In genomic region chr3:113736548-113737089, GRCh38 we compare ENCODE assay signal across 8 cellular contexts. TPM values are rescaled to one million over a fixed set of nuclear protein-coding genes. Genes with fewer than 3 reads are reported as not detected.
DNase-seq lines count a peak whose midpoint lies in the region; ATAC-seq and TF ChIP-seq lines count a peak whose summit lies in the region.

No MANE protein-coding gene starts in this region.

- H3K4me3 ChIP-seq in fibroblast of pulmonary artery (replicated peaks; ENCODE audit: low read depth, low read length) (no peak overlapping the region), neutrophil (ENCODE audit: low read depth in 1 of 2, low read length in 1 of 2) (no peak overlapping the region)

- no peaks in the 10 kb centered on the region for H3K27me3 Mint-ChIP-seq in activated CD4-positive, alpha-beta T cell treated with anti-CD3 and anti-CD28 coated beads, Interleukin-2, amount 10 ng/mL, durations not matched to agents 7 days and 5 days

- peak overlapping the region; percentile 9 for H3K27ac ChIP-seq in neutrophil

- H3K4me1 Mint-ChIP-seq in activated CD4-positive, alpha-beta T cell treated with anti-CD3 and anti-CD28 coated beads, Interleukin-2, amount 10 ng/mL, durations not matched to agents 7 days and 5 days: peaks cover 52% of the 10 kb centered on the region

- no peak overlapping the region for H3K4me3 Mint-ChIP-seq in activated CD4-positive, alpha-beta T cell treated with anti-CD3 and anti-CD28 coated beads, Interleukin-2, amount 10 ng/mL, durations not matched to agents 7 days and 5 days

- H3K9me3 Mint-ChIP-seq in activated CD4-positive, alpha-beta T cell treated with anti-CD3 and anti-CD28 coated beads, Interleukin-2, amount 10 ng/mL, durations not matched to agents 7 days and 5 days: no peaks in the 10 kb centered on the region

- CTCF ChIA-PET in activated CD4-positive, alpha-beta T cell treated with anti-CD3 and anti-CD28 coated beads, Interleukin-2, amount 10 ng/mL, durations not matched to agents 7 days and 5 days (lab: Charles Lee): interaction anchor here (0.6 to 1.7 kb wide), 7 partner anchors 9 to 144 kb away, joined by 3 to 28 read pairs (median 3); partner anchors contain the start of genes ATP6V1A, GRAMD1C and NAA50

- ATAC-seq in HG02885 (IDR thresholded peaks at IDR 0.05; ENCODE audit: poor library complexity, unreplicated experiment): peak; percentile 71

- peak; percentile 22 for DNase-seq in AG08396 (ENCODE audit: low spot score)
- DNase-seq in GM10266 (ENCODE audit: extremely low spot score): peak; percentile 27
- peak; percentile 44 for DNase-seq in NCI-H2107 (lab: John Stamatoyannopoulos, UW)
- DNase-seq in activated CD4-positive, alpha-beta T cell treated with anti-CD3 and anti-CD28 coated beads, Interleukin-2, amount 10 ng/mL, durations not matched to agents 7 days and 5 days: peak; percentile 47
- DNase-seq in fibroblast of pulmonary artery (ENCODE audit: low read depth): peak; percentile 84
- DNase-seq in occipital lobe (lab: John Stamatoyannopoulos, UW): no peak

- no peaks in the 10 kb centered on the region for H3K27me3 ChIP-seq in neutrophil

- TF ChIP-seq CTCF in GM10266 (IDR thresholded peaks at IDR 0.05; ENCODE audit: control insufficient read depth, insufficient read depth, low read depth, missing control alignments) (peak; percentile 57), fibroblast of pulmonary artery (IDR thresholded peaks at IDR 0.05; ENCODE audit: low read length, missing control alignments) (peak; percentile 61), neutrophil (IDR thresholded peaks at IDR 0.05) (peak; percentile 77)

- peaks cover 6 to 11% of the 10 kb centered on the region in 2 experiments for H3K4me1 ChIP-seq in neutrophil (ENCODE audit: control insufficient read depth in 1 of 2, insufficient read depth in 1 of 2, low read depth in 1 of 2, low read length in 1 of 2)

- no peaks in the 10 kb centered on the region for H3K9me3 ChIP-seq in neutrophil

- H3K27ac Mint-ChIP-seq in activated CD4-positive, alpha-beta T cell treated with anti-CD3 and anti-CD28 coated beads, Interleukin-2, amount 10 ng/mL, durations not matched to agents 7 days and 5 days: peak overlapping the region; percentile 69

- no peaks in the 10 kb centered on the region for H3K36me3 ChIP-seq in neutrophil

- POLR2A ChIA-PET in activated CD4-positive, alpha-beta T cell treated with anti-CD3 and anti-CD28 coated beads, Interleukin-2, amount 10 ng/mL, durations not matched to agents 7 days and 5 days (lab: Charles Lee): no interaction called here

- peaks cover 5% of the 10 kb centered on the region for H3K36me3 Mint-ChIP-seq in activated CD4-positive, alpha-beta T cell treated with anti-CD3 and anti-CD28 coated beads, Interleukin-2, amount 10 ng/mL, durations not matched to agents 7 days and 5 days (ENCODE audit: low read depth)

RNA-seq across cellular contexts. Expression of gene NAA50, which starts 9.4 kb away (rescaled TPM):
- 10 to 100 TPM; 91.4 to 95.2 TPM for total RNA-seq in activated CD4-positive, alpha-beta T cell treated with anti-CD3 and anti-CD28 coated beads, Interleukin-2, amount 10 ng/mL, durations not matched to agents 7 days and 5 days
- total RNA-seq in occipital lobe: 86.4 TPM

RNA-seq across cellular contexts. Expression of gene ATP6V1A, which starts 10.2 kb away (rescaled TPM):
- 10 to 100 TPM; 40.7 to 41.7 TPM for total RNA-seq in activated CD4-positive, alpha-beta T cell treated with anti-CD3 and anti-CD28 coated beads, Interleukin-2, amount 10 ng/mL, durations not matched to agents 7 days and 5 days
- 218 TPM for total RNA-seq in occipital lobe

RNA-seq across cellular contexts. Expression of gene USF3, which starts 40.2 kb away (rescaled TPM):
- total RNA-seq in activated CD4-positive, alpha-beta T cell treated with anti-CD3 and anti-CD28 coated beads, Interleukin-2, amount 10 ng/mL, durations not matched to agents 7 days and 5 days: 10 to 100 TPM; 18.3 to 20.4 TPM
- total RNA-seq in occipital lobe: 21.5 TPM
